In the genomic region with DNA sequence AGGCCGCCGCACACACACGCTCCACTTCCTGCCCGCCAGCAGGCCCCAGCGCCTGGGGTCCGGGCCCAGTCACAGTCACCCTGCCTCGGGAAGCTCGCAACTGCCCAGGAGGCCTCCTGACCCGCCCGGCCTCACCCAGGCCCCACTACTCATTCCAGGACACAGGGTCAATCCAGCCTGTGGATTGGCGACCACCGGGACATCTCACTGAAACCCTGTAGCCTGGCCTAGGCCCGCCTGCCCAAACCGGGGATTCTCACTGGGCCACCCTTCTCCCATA, we compare ENCODE assay signal across 1 cellular context.
TF ChIP-seq lines count a peak whose summit lies in the region.

No MANE protein-coding gene starts in this region.

TF ChIP-seq in H1, 55 proteins besides CTCF, POLR2A, EP300 and RAD21 (continued from another document):
- TF ChIP-seq RNF2 (IDR thresholded peaks at IDR 0.05; ENCODE audit: borderline replicate concordance, low read depth, low read length, missing control alignments, poor library complexity, severe bottlenecking): peak; percentile 15
